ENCODE assay signal across 10 cellular contexts in the genomic region with DNA sequence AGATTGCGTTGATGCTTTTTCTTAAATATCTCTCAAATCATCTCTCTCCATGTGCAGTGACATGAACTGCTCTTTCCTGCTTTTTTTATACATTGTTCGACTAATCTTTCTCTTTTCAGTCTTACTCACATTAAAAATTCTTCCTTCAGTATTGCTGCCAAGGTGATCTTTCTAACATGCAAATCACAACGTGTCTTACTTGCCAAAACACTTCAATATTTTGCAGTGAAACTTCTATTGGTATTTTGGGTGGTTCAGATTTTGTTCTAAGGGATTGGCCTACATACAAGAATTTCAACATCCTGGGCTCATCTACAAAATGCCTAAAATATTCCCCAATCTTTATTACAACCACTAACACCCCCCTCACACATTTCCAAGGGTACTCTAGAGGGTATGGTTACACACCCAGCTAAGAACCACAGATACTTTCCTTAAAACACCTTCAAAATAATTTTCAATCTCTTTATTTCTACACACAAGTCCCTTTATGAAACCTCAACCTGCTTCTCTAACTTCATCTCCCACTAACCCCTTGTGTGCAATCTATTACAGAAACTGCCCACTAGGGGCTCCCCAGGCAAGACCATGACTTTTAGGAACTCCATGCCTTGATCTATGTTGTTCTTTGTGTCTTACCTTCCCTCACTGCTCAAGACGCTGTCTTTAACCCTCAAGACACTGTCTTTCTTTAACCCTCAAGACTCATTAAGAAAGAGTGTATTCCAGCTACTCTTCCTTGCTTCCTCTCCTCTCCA. TPM values are rescaled to one million over a fixed set of nuclear protein-coding genes. Genes with fewer than 3 reads are reported as not detected.
DNase-seq lines count a peak whose midpoint lies in the region; ATAC-seq, FAIRE-seq and TF ChIP-seq lines count a peak whose summit lies in the region.
"Had no signal": no experiment of that assay in that cellular context is flagged by ENCODE, and none has a peak within 500 bp of the region (broad histone marks: within the 10 kb centered on the region; RNA-seq: fewer than 3 reads in every experiment).

No MANE protein-coding gene starts in this region.

- TF ChIP-seq CTCF in GM12864 (IDR thresholded peaks at IDR 0.05; ENCODE audit: low read depth, low read length, missing control alignments), result peak; percentile 61
- peak; percentile 29; the same call in 1 of the 2 replicates for TF ChIP-seq CTCF in RWPE1 (conservative IDR thresholded peaks at IDR 0.05; ENCODE audit: low read depth)
- TF ChIP-seq CTCF in kidney epithelial cell (IDR thresholded peaks at IDR 0.05; ENCODE audit: insufficient read depth, low read length, poor library complexity, severe bottlenecking), result peak; percentile 46

- POLR2A ChIA-PET in RWPE1 (lab: Yijun Ruan, JAX; ENCODE audit: low non-redundant PET), result no interaction called here

- no peak for ATAC-seq in HG03457 (IDR thresholded peaks at IDR 0.05; ENCODE audit: unreplicated experiment)

- no peak for DNase-seq in GM12864 (ENCODE audit: low read depth)
- DNase-seq in HCEC 1CT, result peak; percentile 29
- DNase-seq in RWPE1 (ENCODE audit: low spot score), result no peak
- DNase-seq in kidney epithelial cell (ENCODE audit: low read depth), result no peak
- DNase-seq in urothelium cell line (ENCODE audit: low spot score), result no peak
- no peak for DNase-seq in DMS53 treated with DMSO at 0.1 percent for 48 hours (lab: John Stamatoyannopoulos, UW; ENCODE audit: unreplicated experiment)
- DNase-seq in amniotic stem cell (lab: John Stamatoyannopoulos, UW), result no peak
- DNase-seq: naive B cell had no signal

- H3K4me3 ChIP-seq in GM12864 (ENCODE audit: low read depth, low read length), result no peak overlapping the region
- no peak overlapping the region for H3K4me3 ChIP-seq in kidney epithelial cell (ENCODE audit: low read depth, low read length)

- no peak overlapping the region for H3K27ac ChIP-seq in RWPE1
- H3K27ac ChIP-seq: HL-60 had no signal

- CTCF ChIA-PET in RWPE1 (lab: Yijun Ruan, JAX), result no interaction called here

- H3K27me3 ChIP-seq in kidney epithelial cell (ENCODE audit: control insufficient read depth, insufficient read depth, low read length), result no peaks in the 10 kb centered on the region

- H3K36me3 ChIP-seq in kidney epithelial cell (ENCODE audit: control insufficient read depth, insufficient read depth, low read length), result no peaks in the 10 kb centered on the region

- FAIRE-seq in urothelium cell line (lab: Jason Lieb, UNC), result no peak

RNA-seq across cellular contexts. Expression of gene COL3A1, which starts 50.9 kb away (rescaled TPM):
- total RNA-seq in kidney epithelial cell, result 13.4 and 14.5 TPM in 2 replicates
